Comparison of ENCODE assay signal across 34 cellular contexts in genomic region chr15:55297315-55297714, GRCh38.
"Had no signal": no experiment of that assay in that cellular context is flagged by ENCODE, and none has a peak within 500 bp of the region (broad histone marks: within the 10 kb centered on the region; RNA-seq: fewer than 3 reads in every experiment).

No MANE protein-coding gene starts in this region.

- H3K4me3 ChIP-seq: adrenal gland, body of pancreas, breast epithelium had no signal

- ATAC-seq: activated CD8-positive, alpha-beta T cell treated with anti-CD3 and anti-CD28 coated beads for 36 hours; activated naive CD4-positive, alpha-beta T cell treated with anti-CD3 and anti-CD28 coated beads, Interleukin-2, amount 50 U/mL, for 72 hours; activated T-cell treated with anti-CD3 and anti-CD28 coated beads, Interleukin-2, amount 50 U/mL, for 4 hours; activated T-cell treated with anti-CD3 and anti-CD28 coated beads, Interleukin-2, amount 50 U/mL, for 72 hours; activated T-helper 17 cell treated with anti-CD3 and anti-CD28 coated beads, Interleukin-2, amount 50 U/mL, for 72 hours; body of pancreas had no signal

- H3K27me3 ChIP-seq: adrenal gland, body of pancreas, brain microvascular endothelial cell, breast epithelium had no signal

- H3K4me1 ChIP-seq: adrenal gland, body of pancreas, breast epithelium had no signal

- FAIRE-seq: astrocyte, TTC549 had no signal

- H3K9me3 ChIP-seq: adrenal gland, body of pancreas, breast epithelium had no signal

- H3K36me3 ChIP-seq: adrenal gland, brain microvascular endothelial cell, breast epithelium had no signal

- DNase-seq: activated B cell treated with CpG ODN at 0.5 μM for 24 hours; activated CD4-positive, alpha-beta memory T cell treated with anti-CD3 and anti-CD28 coated beads for 36 hours; activated CD4-positive, alpha-beta T cell treated with anti-CD3 and anti-CD28 coated beads for 4 hours; activated CD4-positive, alpha-beta T cell treated with anti-CD3 and anti-CD28 coated beads, Interleukin-2, amount 10 ng/mL, durations not matched to agents 24 days and 14 days; activated CD4-positive, alpha-beta T cell treated with anti-CD3 and anti-CD28 coated beads, Interleukin-2, amount 50 U/mL, for 1 hour; activated CD4-positive, alpha-beta T cell treated with anti-CD3 and anti-CD28 coated beads, Interleukin-2, amount 50 U/mL, for 4 hours; activated CD4-positive, CD25-positive, alpha-beta regulatory T cell treated with anti-CD3 and anti-CD28 coated beads, Interleukin-2, amount 50 U/mL, for 72 hours; activated CD8-positive, alpha-beta memory T cell treated with anti-CD3 and anti-CD28 coated beads, Interleukin-2, amount 50 U/mL, for 4 hours; activated CD8-positive, alpha-beta T cell treated with anti-CD3 and anti-CD28 coated beads for 36 hours; activated effector memory CD4-positive, alpha-beta T cell treated with anti-CD3 and anti-CD28 coated beads, Interleukin-2, amount 50 U/mL, for 16 hours; activated gamma-delta T cell treated with Interleukin-2 at 50 U/mL for 16 hours; activated naive CD4-positive, alpha-beta T cell; activated naive CD4-positive, alpha-beta T cell treated with anti-CD3 and anti-CD28 coated beads for 36 hours; activated naive CD4-positive, alpha-beta T cell treated with anti-CD3 and anti-CD28 coated beads, Interleukin-2, amount 50 U/mL, for 16 hours; activated naive CD8-positive, alpha-beta T cell treated with anti-CD3 and anti-CD28 coated beads for 36 hours; activated T-cell treated with anti-CD3 and anti-CD28 coated beads for 4 hours; activated T-cell treated with anti-CD3 and anti-CD28 coated beads, Interleukin-2, amount 50 U/mL, for 1 hour; activated T-cell treated with anti-CD3 and anti-CD28 coated beads, Interleukin-2, amount 50 U/mL, for 4 hours; activated T-cell treated with anti-CD3 and anti-CD28 coated beads, Interleukin-2, amount 50 U/mL, for 72 hours; adrenal gland; amniotic stem cell; aorta; body of pancreas; brain microvascular endothelial cell; central memory CD4-positive, alpha-beta T cell; T-helper 1 cell; T-helper 2 cell; T-helper 9 cell had no signal

- H3K27ac ChIP-seq: adrenal gland, body of pancreas, brain microvascular endothelial cell, breast epithelium, VCaP had no signal
